In genomic region chr2:29607025-29607424, GRCh38 we compare ENCODE assay signal across 20 cellular contexts.
"Had no signal": no experiment of that assay in that cellular context is flagged by ENCODE, and none has a peak within 500 bp of the region (broad histone marks: within the 10 kb centered on the region; RNA-seq: fewer than 3 reads in every experiment).

No MANE protein-coding gene starts in this region.

- H3K4me1 ChIP-seq: gastroesophageal sphincter, heart left ventricle, left ventricle myocardium inferior had no signal

- H3K27me3 ChIP-seq: gastroesophageal sphincter, heart left ventricle, neural progenitor cell had no signal

- H2AFZ ChIP-seq: neural progenitor cell had no signal

- H3K9me3 Mint-ChIP-seq: activated CD4-positive, alpha-beta memory T cell treated with anti-CD3 and anti-CD28 coated beads for 36 hours; activated naive CD8-positive, alpha-beta T cell treated with anti-CD3 and anti-CD28 coated beads, Interleukin-2, amount 10 ng/mL, durations not matched to agents 7 days and 5 days; activated T-helper 1 cell treated with anti-CD3 and anti-CD28 coated beads, Interleukin-12 subunit alpha, Interleukin-12 subunit beta, Interleukin-2, Interleukin-4 antibody, amounts not matched to agents 30 ng/mL and 10 ng/mL and 1 ng/mL, durations not matched to agents 14 hours and 24 hours and 36 hours; memory B cell; neural progenitor cell had no signal

- H3K27ac ChIP-seq: gastroesophageal sphincter, heart left ventricle, left ventricle myocardium inferior, neural progenitor cell, VCaP had no signal

- H3K4me3 ChIP-seq: gastroesophageal sphincter, heart left ventricle, left ventricle myocardium inferior, mucosa of descending colon, neural progenitor cell had no signal

- H3K9me3 ChIP-seq: gastroesophageal sphincter, heart left ventricle, left ventricle myocardium inferior, mucosa of descending colon had no signal

- FAIRE-seq: colon had no signal

- ATAC-seq: gastroesophageal sphincter; heart left ventricle; mucosa of descending colon; naive thymus-derived CD4-positive, alpha-beta T cell; T-helper 17 cell had no signal

- H3K27me3 Mint-ChIP-seq: brain, progenitor cell of endocrine pancreas had no signal

- H3K4me2 ChIP-seq: neural progenitor cell had no signal

- H3K36me3 ChIP-seq: gastroesophageal sphincter, heart left ventricle, left ventricle myocardium inferior, neural progenitor cell had no signal

- DNase-seq: activated CD4-positive, alpha-beta memory T cell treated with anti-CD3 and anti-CD28 coated beads for 36 hours; activated CD4-positive, alpha-beta T cell treated with anti-CD3 and anti-CD28 coated beads for 1 hour; activated naive CD8-positive, alpha-beta T cell treated with anti-CD3 and anti-CD28 coated beads, Interleukin-2, amount 10 ng/mL, durations not matched to agents 7 days and 5 days; activated T-cell treated with anti-CD3 and anti-CD28 coated beads for 4 hours; central memory CD4-positive, alpha-beta T cell; erythroblast; heart left ventricle; left ventricle myocardium inferior; mucosa of descending colon; naive thymus-derived CD4-positive, alpha-beta T cell; stimulated activated CD4-positive, alpha-beta T cell treated with anti-CD3 and anti-CD28 coated beads, Interleukin-2, amount 100 ng/mL, for 24 hours; T-helper 17 cell had no signal

- H3K4me1 Mint-ChIP-seq: activated naive CD8-positive, alpha-beta T cell treated with anti-CD3 and anti-CD28 coated beads, Interleukin-2, amount 10 ng/mL, durations not matched to agents 7 days and 5 days; brain; memory B cell had no signal

- H3K4me3 Mint-ChIP-seq: activated CD4-positive, alpha-beta memory T cell treated with anti-CD3 and anti-CD28 coated beads for 36 hours; activated naive CD8-positive, alpha-beta T cell treated with anti-CD3 and anti-CD28 coated beads, Interleukin-2, amount 10 ng/mL, durations not matched to agents 7 days and 5 days; activated T-helper 1 cell treated with anti-CD3 and anti-CD28 coated beads, Interleukin-12 subunit alpha, Interleukin-12 subunit beta, Interleukin-2, Interleukin-4 antibody, amounts not matched to agents 30 ng/mL and 10 ng/mL and 1 ng/mL, durations not matched to agents 14 hours and 24 hours and 36 hours; brain; memory B cell; naive thymus-derived CD4-positive, alpha-beta T cell; neural progenitor cell; T-helper 17 cell had no signal

- H3K27ac Mint-ChIP-seq: activated CD4-positive, alpha-beta memory T cell treated with anti-CD3 and anti-CD28 coated beads for 36 hours; activated naive CD8-positive, alpha-beta T cell treated with anti-CD3 and anti-CD28 coated beads, Interleukin-2, amount 10 ng/mL, durations not matched to agents 7 days and 5 days; activated T-helper 1 cell treated with anti-CD3 and anti-CD28 coated beads, Interleukin-12 subunit alpha, Interleukin-12 subunit beta, Interleukin-2, Interleukin-4 antibody, amounts not matched to agents 30 ng/mL and 10 ng/mL and 1 ng/mL, durations not matched to agents 14 hours and 24 hours and 36 hours; brain; memory B cell; naive thymus-derived CD4-positive, alpha-beta T cell; progenitor cell of endocrine pancreas; T-helper 17 cell had no signal

- H3K9ac ChIP-seq: neural progenitor cell had no signal

- H3K36me3 Mint-ChIP-seq: activated CD4-positive, alpha-beta memory T cell treated with anti-CD3 and anti-CD28 coated beads for 36 hours; activated naive CD8-positive, alpha-beta T cell treated with anti-CD3 and anti-CD28 coated beads, Interleukin-2, amount 10 ng/mL, durations not matched to agents 7 days and 5 days; brain; memory B cell; naive thymus-derived CD4-positive, alpha-beta T cell; neural progenitor cell had no signal
